In the genomic region with DNA sequence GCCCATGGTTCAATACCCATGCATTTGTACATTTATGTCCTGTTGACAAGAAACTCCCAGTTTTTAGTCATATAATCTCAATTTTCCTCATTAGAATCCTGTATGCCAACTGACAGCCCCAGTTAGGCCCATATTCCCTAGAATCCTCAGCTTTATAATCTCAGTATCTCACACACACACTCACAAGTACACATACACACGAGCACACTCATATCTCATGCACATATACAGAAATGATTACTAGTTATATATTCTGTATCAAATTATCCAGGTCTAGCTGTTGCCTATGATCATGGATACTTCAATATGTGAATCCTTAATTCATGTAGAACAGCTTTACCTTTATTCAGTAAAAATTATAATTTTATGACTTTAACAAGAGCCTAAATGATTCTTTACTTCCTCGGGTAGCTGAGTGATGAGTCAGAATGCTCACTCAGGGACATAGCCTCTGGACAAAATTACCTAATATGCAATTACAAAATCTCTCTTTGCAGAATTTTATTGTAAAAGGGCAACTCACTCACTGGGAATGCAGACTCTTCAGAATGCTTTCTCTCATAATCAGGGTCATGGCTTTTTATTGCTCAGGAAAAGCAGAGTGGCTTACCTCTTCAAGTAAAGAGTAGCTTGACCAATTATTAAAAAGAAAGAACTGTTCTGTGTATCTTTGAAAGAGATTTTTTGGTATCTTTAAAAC, we compare ENCODE assay signal across 14 cellular contexts.
A peak's percentile ranks its signal among the peaks of the same experiment; 100 is the strongest.
DNase-seq lines count a peak whose midpoint lies in the region; TF ChIP-seq lines count a peak whose summit lies in the region.
"Had no signal": no experiment of that assay in that cellular context is flagged by ENCODE, and none has a peak within 500 bp of the region (broad histone marks: within the 10 kb centered on the region; RNA-seq: fewer than 3 reads in every experiment).

No MANE protein-coding gene starts in this region.

- no peak overlapping the region for H3K27ac Mint-ChIP-seq in progenitor cell of endocrine pancreas
- H3K27ac Mint-ChIP-seq: activated B cell treated with CpG ODN at 0.5 μM for 24 hours had no signal

- no peak overlapping the region for H3K4me2 ChIP-seq in hepatocyte

- H3K27me3 Mint-ChIP-seq in progenitor cell of endocrine pancreas: no peaks in the 10 kb centered on the region
- H3K27me3 Mint-ChIP-seq: activated B cell treated with CpG ODN at 0.5 μM for 24 hours had no signal

- TF ChIP-seq CTCF in hepatocyte (IDR thresholded peaks at IDR 0.05; ENCODE audit: poor library complexity) (no peak), progenitor cell of endocrine pancreas (IDR thresholded peaks at IDR 0.05; ENCODE audit: unreplicated experiment) (no peak)

- in situ Hi-C loops in ACHN (cut with HindIII; ENCODE audit: low pct_ligation_motif_present, low pct_unique_long_range_greater_than_20kb, low sequenced_read_pairs): no loop called here

- H3K27ac ChIP-seq in hepatocyte: peak overlapping the region; percentile 41
- H3K27ac ChIP-seq: C4-2B, suprapubic skin had no signal

- H2AFZ ChIP-seq in hepatocyte: no peak overlapping the region

- H3K4me1 ChIP-seq in hepatocyte (ENCODE audit: insufficient read depth): peaks cover 5% of the 10 kb centered on the region
- H3K4me1 ChIP-seq: suprapubic skin had no signal

- H3K9me3 ChIP-seq in hepatocyte (ENCODE audit: low read depth): no peaks in the 10 kb centered on the region
- H3K9me3 ChIP-seq: suprapubic skin had no signal

- H3K4me3 ChIP-seq in hepatocyte: no peak overlapping the region
- H3K4me3 ChIP-seq: suprapubic skin had no signal

- H3K9me3 Mint-ChIP-seq in progenitor cell of endocrine pancreas (ENCODE audit: low read depth): no peaks in the 10 kb centered on the region
- H3K9me3 Mint-ChIP-seq: activated B cell treated with CpG ODN at 0.5 μM for 24 hours; activated T-cell treated with anti-CD3 and anti-CD28 coated beads, Interleukin-2, amount 50 U/mL, for 4 hours had no signal

- no peaks in the 10 kb centered on the region for H3K36me3 Mint-ChIP-seq in progenitor cell of endocrine pancreas (ENCODE audit: insufficient read depth)

- no peaks in the 10 kb centered on the region for H3K9me2 ChIP-seq in hepatocyte (replicated peaks; ENCODE audit: insufficient read depth)

- H3K36me3 ChIP-seq in hepatocyte (replicated peaks; ENCODE audit: insufficient read depth, low read depth): no peaks in the 10 kb centered on the region
- H3K36me3 ChIP-seq: suprapubic skin had no signal

- H4K20me1 ChIP-seq in hepatocyte (ENCODE audit: insufficient read depth, poor library complexity, severe bottlenecking): no peaks in the 10 kb centered on the region

- DNase-seq in ACHN: peak; percentile 39
- DNase-seq in HPDE6-E6E7 (ENCODE audit: extremely low spot score): peak; percentile 76
- peak; percentile 93 for DNase-seq in amniotic epithelial cell (ENCODE audit: low read depth)
- DNase-seq in hepatocyte (ENCODE audit: low spot score): peak; percentile 37
- DNase-seq in middle frontal gyrus (ENCODE audit: extremely low spot score, low spot score): no peak
- no peak for DNase-seq in progenitor cell of endocrine pancreas (ENCODE audit: low spot score, unreplicated experiment)
- no peak for DNase-seq in NCI-H1092 treated with DMSO at 0.1 percent for 48 hours (lab: John Stamatoyannopoulos, UW)
- DNase-seq in KG1 (lab: John Stamatoyannopoulos, UW): no peak
- DNase-seq: activated B cell treated with CpG ODN at 0.5 μM for 24 hours; activated T-cell treated with anti-CD3 and anti-CD28 coated beads, Interleukin-2, amount 50 U/mL, for 4 hours; mesendoderm; NCI-H2081 treated with DMSO at 0.1 percent for 48 hours had no signal

- H3K79me2 ChIP-seq in hepatocyte: no peaks in the 10 kb centered on the region

- 60% methylated on average over 2 of the region's 2 CpGs for WGBS in hepatocyte (ENCODE audit: low lambda C conversion rate, missing lambda C conversion rate)

- H3K27me3 ChIP-seq in hepatocyte: no peaks in the 10 kb centered on the region
- H3K27me3 ChIP-seq: suprapubic skin had no signal

- peaks cover 3% of the 10 kb centered on the region for H3K4me1 Mint-ChIP-seq in progenitor cell of endocrine pancreas (ENCODE audit: low read depth)
- H3K4me1 Mint-ChIP-seq: activated B cell treated with CpG ODN at 0.5 μM for 24 hours had no signal

- H3K4me3 Mint-ChIP-seq in progenitor cell of endocrine pancreas (ENCODE audit: low read depth): no peak overlapping the region
- H3K4me3 Mint-ChIP-seq: activated B cell treated with CpG ODN at 0.5 μM for 24 hours; activated T-cell treated with anti-CD3 and anti-CD28 coated beads, Interleukin-2, amount 50 U/mL, for 4 hours had no signal

Comparison
In these comparisons a context has a peak if more than half of its experiments do, and no peak if none do; other contexts are left out.
1. DNase-seq: peak in ACHN (single experiment), HPDE6-E6E7 (single experiment), amniotic epithelial cell (single experiment) and hepatocyte (single experiment); none in middle frontal gyrus (single experiment), progenitor cell of endocrine pancreas (single experiment), NCI-H1092 treated with DMSO at 0.1 percent for 48 hours (single experiment) and KG1 (single experiment).